In genomic region chr2:47239119-47239969, GRCh38 we compare ENCODE assay signal across 24 cellular contexts.
DNase-seq lines count a peak whose midpoint lies in the region; ATAC-seq and TF ChIP-seq lines count a peak whose summit lies in the region.
"Had no signal": no experiment of that assay in that cellular context is flagged by ENCODE, and none has a peak within 500 bp of the region (broad histone marks: within the 10 kb centered on the region; RNA-seq: fewer than 3 reads in every experiment).

No MANE protein-coding gene starts in this region.

- no peaks in the 10 kb centered on the region for H3K27me3 ChIP-seq in HUES6 (ENCODE audit: control insufficient read depth, insufficient read depth, low read length)
- H3K27me3 ChIP-seq in CD8-positive, alpha-beta T cell (ENCODE audit: insufficient read depth, low read length) = no peaks in the 10 kb centered on the region
- H3K27me3 ChIP-seq: dorsolateral prefrontal cortex, Peyer's patch had no signal

- no peak overlapping the region for H3K4me3 ChIP-seq in HUES6 (ENCODE audit: low read depth, low read length)
- no peak overlapping the region for H3K4me3 ChIP-seq in CD8-positive, alpha-beta T cell (ENCODE audit: low read depth, low read length)
- H3K4me3 ChIP-seq: dorsolateral prefrontal cortex, HAP-1, Peyer's patch had no signal

- H3K27me3 Mint-ChIP-seq in brain (peaks cover 6% of the 10 kb centered on the region), nephron progenitor cell (ENCODE audit: low read depth, poor library complexity) (peaks cover 10% of the 10 kb centered on the region)
- H3K27me3 Mint-ChIP-seq in CD8-positive, alpha-beta T cell (ENCODE audit: low read depth) = no peaks in the 10 kb centered on the region
- H3K27me3 Mint-ChIP-seq: stimulated activated naive CD8-positive, alpha-beta T cell treated with anti-CD3 and anti-CD28 coated beads, Interleukin-15, amount 100 ng/mL, for 72 hours had no signal

- H3K27ac Mint-ChIP-seq in brain = peak overlapping the region in 4 of 5 experiments; percentile 31 to 94 (median 84)
- peak overlapping the region; percentile 72 for H3K27ac Mint-ChIP-seq in nephron progenitor cell
- H3K27ac Mint-ChIP-seq in CD8-positive, alpha-beta T cell = no peak overlapping the region
- H3K27ac Mint-ChIP-seq: activated CD8-positive, alpha-beta T cell treated with anti-CD3 and anti-CD28 coated beads for 36 hours; CD8-positive, alpha-beta memory T cell had no signal

- H3K4me3 Mint-ChIP-seq in brain (peak overlapping the region in 2 of 5 experiments; percentile 26 to 46), nephron progenitor cell (peak overlapping the region; percentile 15)
- H3K4me3 Mint-ChIP-seq in CD8-positive, alpha-beta T cell = no peak overlapping the region
- H3K4me3 Mint-ChIP-seq: activated CD8-positive, alpha-beta T cell treated with anti-CD3 and anti-CD28 coated beads for 36 hours; CD8-positive, alpha-beta memory T cell; neural crest cell; stimulated activated naive CD8-positive, alpha-beta T cell treated with anti-CD3 and anti-CD28 coated beads, Interleukin-15, amount 100 ng/mL, for 72 hours had no signal

- peaks cover 0 to 1% (median 0%) of the 10 kb centered on the region in 5 experiments for H3K9me3 Mint-ChIP-seq in brain
- H3K9me3 Mint-ChIP-seq in nephron progenitor cell = no peaks in the 10 kb centered on the region
- no peaks in the 10 kb centered on the region for H3K9me3 Mint-ChIP-seq in CD8-positive, alpha-beta T cell
- H3K9me3 Mint-ChIP-seq: activated CD8-positive, alpha-beta T cell treated with anti-CD3 and anti-CD28 coated beads for 36 hours; CD8-positive, alpha-beta memory T cell; neural crest cell; stimulated activated naive CD8-positive, alpha-beta T cell treated with anti-CD3 and anti-CD28 coated beads, Interleukin-15, amount 100 ng/mL, for 72 hours had no signal

- DNase-seq in NCI-H69 (lab: John Stamatoyannopoulos, UW) (peak; percentile 57), nephron progenitor cell (peak; percentile 30)
- no peak for DNase-seq in activated CD4-positive, CD25-positive, alpha-beta regulatory T cell (lab: John Stamatoyannopoulos, UW)
- no peak for DNase-seq in CD8-positive, alpha-beta T cell
- DNase-seq: activated CD8-positive, alpha-beta T cell treated with anti-CD3 and anti-CD28 coated beads for 36 hours; CD8-positive, alpha-beta memory T cell; DND-41; dorsolateral prefrontal cortex; NCI-H1092; NCI-H774; Peyer's patch; small intestine; stimulated activated CD4-positive, alpha-beta T cell treated with anti-CD3 and anti-CD28 coated beads, Interleukin-4, amount 100 ng/mL, for 1 hour; stimulated activated naive CD8-positive, alpha-beta T cell treated with anti-CD3 and anti-CD28 coated beads, Interleukin-15, amount 100 ng/mL, for 72 hours; T-helper 9 cell; trophoblast cell had no signal

- no peaks in the 10 kb centered on the region for H3K9me3 ChIP-seq in HUES6 (ENCODE audit: control insufficient read depth, insufficient read depth, low read depth, low read length)
- no peaks in the 10 kb centered on the region for H3K9me3 ChIP-seq in CD8-positive, alpha-beta T cell (ENCODE audit: low read length)
- H3K9me3 ChIP-seq: HAP-1, Peyer's patch had no signal

- no peaks in the 10 kb centered on the region for H3K36me3 ChIP-seq in HUES6 (ENCODE audit: control insufficient read depth, insufficient read depth, low read length)
- H3K36me3 ChIP-seq in CD8-positive, alpha-beta T cell (ENCODE audit: insufficient read depth, low read length) = no peaks in the 10 kb centered on the region
- H3K36me3 ChIP-seq: HAP-1, Peyer's patch had no signal

- CTCF ChIA-PET in CD8-positive, alpha-beta T cell (lab: Charles Lee) = no interaction called here

- H3K9ac ChIP-seq in HUES6 (ENCODE audit: low read length) = no peak overlapping the region

- H3K4me1 Mint-ChIP-seq in brain = peaks cover 58% of the 10 kb centered on the region
- H3K4me1 Mint-ChIP-seq in nephron progenitor cell = peaks cover 64% of the 10 kb centered on the region
- no peaks in the 10 kb centered on the region for H3K4me1 Mint-ChIP-seq in CD8-positive, alpha-beta T cell (ENCODE audit: low read depth)
- H3K4me1 Mint-ChIP-seq: CD8-positive, alpha-beta memory T cell had no signal

- TF ChIP-seq CTCF in brain (conservative IDR thresholded peaks at IDR 0.05) (no peak), nephron progenitor cell (IDR thresholded peaks at IDR 0.05) (no peak)
- no peak for TF ChIP-seq CTCF in CD8-positive, alpha-beta T cell (IDR thresholded peaks at IDR 0.05)

- ATAC-seq in HG03095 (IDR thresholded peaks at IDR 0.05; ENCODE audit: unreplicated experiment) (no peak), GM21360 (IDR thresholded peaks at IDR 0.05; ENCODE audit: unreplicated experiment) (no peak)
- no peak for ATAC-seq in CD8-positive, alpha-beta T cell
- ATAC-seq: activated CD4-positive, CD25-positive, alpha-beta regulatory T cell treated with anti-CD3 and anti-CD28 coated beads, Interleukin-2, amount 50 U/mL, for 24 hours; activated CD8-positive, alpha-beta T cell treated with anti-CD3 and anti-CD28 coated beads for 36 hours; left lobe of liver; stimulated activated naive CD8-positive, alpha-beta T cell treated with anti-CD3 and anti-CD28 coated beads, Interleukin-15, amount 100 ng/mL, for 72 hours had no signal

- no peaks in the 10 kb centered on the region for H3K36me3 Mint-ChIP-seq in brain
- no peaks in the 10 kb centered on the region for H3K36me3 Mint-ChIP-seq in nephron progenitor cell (ENCODE audit: low read depth)
- H3K36me3 Mint-ChIP-seq in CD8-positive, alpha-beta T cell = no peaks in the 10 kb centered on the region
- H3K36me3 Mint-ChIP-seq: CD8-positive, alpha-beta memory T cell had no signal

- POLR2A ChIA-PET in CD8-positive, alpha-beta T cell (lab: Charles Lee) = no interaction called here

- intact Hi-C loops in CD8-positive, alpha-beta T cell (cut with DNase I, micrococcal nuclease) = no loop called here

- H3K27ac ChIP-seq in HUES6 (ENCODE audit: low read depth, low read length) = 0 out of 2 replicates have a peak overlapping the region, but pooled peaks have one; percentile 17
- no peak overlapping the region for H3K27ac ChIP-seq in CD8-positive, alpha-beta T cell (ENCODE audit: low read depth, low read length)
- H3K27ac ChIP-seq: Peyer's patch had no signal

- peaks cover 48% of the 10 kb centered on the region for H3K4me1 ChIP-seq in HUES6 (ENCODE audit: control insufficient read depth, insufficient read depth, low read length)
- no peaks in the 10 kb centered on the region for H3K4me1 ChIP-seq in CD8-positive, alpha-beta T cell (ENCODE audit: insufficient read depth, low read length)

Comparison
In these comparisons a context has a peak if more than half of its experiments do, and no peak if none do; other contexts are left out.
1. DNase-seq: peak in NCI-H69 (single experiment) and nephron progenitor cell (single experiment); none in activated CD4-positive, CD25-positive, alpha-beta regulatory T cell (0 of 4) and CD8-positive, alpha-beta T cell (0 of 7).